Comparison of ENCODE assay signal across 1 cellular context in genomic region chr10:129744134-129744895, GRCh38.
TF ChIP-seq lines count a peak whose summit lies in the region.

No MANE protein-coding gene starts in this region.

TF ChIP-seq in HepG2, 621 proteins besides CTCF, POLR2A, EP300 and RAD21:
- no peak for TF ChIP-seq ZNF501 (CRISPR knock-in tag; IDR thresholded peaks at IDR 0.05)
- TF ChIP-seq RXRA (CRISPR knock-in tag; IDR thresholded peaks at IDR 0.05), result no peak
- no peak for TF ChIP-seq NFIB (CRISPR knock-in tag; IDR thresholded peaks at IDR 0.05; ENCODE audit: borderline replicate concordance)
- TF ChIP-seq MEIS2 (CRISPR knock-in tag; IDR thresholded peaks at IDR 0.05), result no peak
- TF ChIP-seq FOXA3 (CRISPR knock-in tag; IDR thresholded peaks at IDR 0.05), result no peak
- no peak for TF ChIP-seq STAT6 (CRISPR knock-in tag; IDR thresholded peaks at IDR 0.05; ENCODE audit: borderline replicate concordance)
- TF ChIP-seq ZNF180 (CRISPR knock-in tag; IDR thresholded peaks at IDR 0.05; ENCODE audit: borderline replicate concordance, low read depth), result no peak
- TF ChIP-seq, protein P1, sequence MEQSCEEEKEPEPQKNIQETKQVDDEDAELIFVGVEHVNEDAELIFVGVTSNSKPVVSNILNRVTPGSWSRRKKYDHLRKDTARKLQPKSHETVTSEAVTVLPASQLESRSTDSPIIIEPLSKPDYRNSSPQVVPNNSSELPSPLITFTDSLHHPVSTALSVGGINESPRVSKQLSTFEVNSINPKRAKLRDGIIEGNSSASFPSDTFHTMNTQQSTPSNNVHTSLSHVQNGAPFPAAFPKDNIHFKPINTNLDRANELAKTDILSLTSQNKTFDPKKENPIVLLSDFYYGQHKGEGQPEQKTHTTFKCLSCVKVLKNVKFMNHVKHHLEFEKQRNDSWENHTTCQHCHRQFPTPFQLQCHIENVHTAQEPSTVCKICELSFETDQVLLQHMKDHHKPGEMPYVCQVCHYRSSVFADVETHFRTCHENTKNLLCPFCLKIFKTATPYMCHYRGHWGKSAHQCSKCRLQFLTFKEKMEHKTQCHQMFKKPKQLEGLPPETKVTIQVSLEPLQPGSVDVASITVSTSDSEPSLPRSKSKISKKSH (CRISPR knock-in tag; IDR thresholded peaks at IDR 0.05; ENCODE audit: borderline replicate concordance), result no peak
- no peak for TF ChIP-seq ZSCAN31 (CRISPR knock-in tag; IDR thresholded peaks at IDR 0.05; ENCODE audit: low read depth)
- TF ChIP-seq NFATC3 (CRISPR knock-in tag; IDR thresholded peaks at IDR 0.05), result no peak
- no peak for TF ChIP-seq ATF6 (CRISPR knock-in tag; conservative IDR thresholded peaks at IDR 0.05)
- TF ChIP-seq, protein P2, sequence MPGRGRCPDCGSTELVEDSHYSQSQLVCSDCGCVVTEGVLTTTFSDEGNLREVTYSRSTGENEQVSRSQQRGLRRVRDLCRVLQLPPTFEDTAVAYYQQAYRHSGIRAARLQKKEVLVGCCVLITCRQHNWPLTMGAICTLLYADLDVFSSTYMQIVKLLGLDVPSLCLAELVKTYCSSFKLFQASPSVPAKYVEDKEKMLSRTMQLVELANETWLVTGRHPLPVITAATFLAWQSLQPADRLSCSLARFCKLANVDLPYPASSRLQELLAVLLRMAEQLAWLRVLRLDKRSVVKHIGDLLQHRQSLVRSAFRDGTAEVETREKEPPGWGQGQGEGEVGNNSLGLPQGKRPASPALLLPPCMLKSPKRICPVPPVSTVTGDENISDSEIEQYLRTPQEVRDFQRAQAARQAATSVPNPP (CRISPR knock-in tag; IDR thresholded peaks at IDR 0.05), result no peak
- no peak for TF ChIP-seq YEATS2 (CRISPR knock-in tag; IDR thresholded peaks at IDR 0.05; ENCODE audit: borderline replicate concordance)
- TF ChIP-seq HNF1A (IDR thresholded peaks at IDR 0.05; ENCODE audit: low read depth), result no peak
- no peak for TF ChIP-seq HNF1A (CRISPR knock-in tag; IDR thresholded peaks at IDR 0.05; ENCODE audit: borderline replicate concordance)
